20 cellular contexts compared by ENCODE assay signal in genomic region chrX:36650622-36651021, GRCh38.
A peak's percentile ranks its signal among the peaks of the same experiment; 100 is the strongest.
DNase-seq lines count a peak whose midpoint lies in the region; ATAC-seq and TF ChIP-seq lines count a peak whose summit lies in the region.
"Had no signal": no experiment of that assay in that cellular context is flagged by ENCODE, and none has a peak within 500 bp of the region (broad histone marks: within the 10 kb centered on the region; RNA-seq: fewer than 3 reads in every experiment).

No MANE protein-coding gene starts in this region.

- H3K9me3 ChIP-seq in right cardiac atrium (ENCODE audit: control insufficient read depth, low read length) (no peaks in the 10 kb centered on the region), left ventricle myocardium inferior (replicated peaks) (no peaks in the 10 kb centered on the region)

- no peak overlapping the region for H3K4me3 Mint-ChIP-seq in activated T-cell treated with anti-CD3 and anti-CD28 coated beads, Interleukin-2, amount 50 U/mL, for 24 hours
- H3K4me3 Mint-ChIP-seq: CD4-positive, alpha-beta memory T cell; GM23338; H9 had no signal

- no peaks in the 10 kb centered on the region for H3K36me3 Mint-ChIP-seq in activated T-cell treated with anti-CD3 and anti-CD28 coated beads, Interleukin-2, amount 50 U/mL, for 24 hours (ENCODE audit: low read depth)
- H3K36me3 Mint-ChIP-seq: CD4-positive, alpha-beta memory T cell had no signal

- H3K4me1 ChIP-seq in right cardiac atrium (ENCODE audit: control insufficient read depth, insufficient read depth, low read length) (no peaks in the 10 kb centered on the region), left ventricle myocardium inferior (no peaks in the 10 kb centered on the region)

- DNase-seq in Right ventricle myocardium superior (no peak), right cardiac atrium (no peak), left ventricle myocardium inferior (no peak), cardiac septum (ENCODE audit: low spot score) (no peak), left ventricle myocardium superior (no peak)
- no peak for DNase-seq in activated T-cell treated with anti-CD3 and anti-CD28 coated beads, Interleukin-2, amount 50 U/mL, for 24 hours
- DNase-seq: AML-193; C1 segment of cervical spinal cord; Calu3; CD4-positive, alpha-beta memory T cell; COR-L47; DMS53; DMS79 treated with DMSO at 0.1 percent for 48 hours; GF-D8; H9 had no signal

- H3K27me3 Mint-ChIP-seq in activated T-cell treated with anti-CD3 and anti-CD28 coated beads, Interleukin-2, amount 50 U/mL, for 24 hours = peaks cover 17% of the 10 kb centered on the region
- H3K27me3 Mint-ChIP-seq: CD4-positive, alpha-beta memory T cell had no signal

- no peaks in the 10 kb centered on the region for H3K36me3 ChIP-seq in left ventricle myocardium inferior

- 51% methylated on average over 3 of the region's 3 CpGs for WGBS in right cardiac atrium

- H3K9me3 Mint-ChIP-seq in activated T-cell treated with anti-CD3 and anti-CD28 coated beads, Interleukin-2, amount 50 U/mL, for 24 hours = no peaks in the 10 kb centered on the region
- H3K9me3 Mint-ChIP-seq: GM23338 had no signal

- no peak overlapping the region for H3K27ac Mint-ChIP-seq in activated T-cell treated with anti-CD3 and anti-CD28 coated beads, Interleukin-2, amount 50 U/mL, for 24 hours
- H3K27ac Mint-ChIP-seq: CD4-positive, alpha-beta memory T cell; GM23338; H9 had no signal

- TF ChIP-seq CTCF in left ventricle myocardium inferior (IDR thresholded peaks at IDR 0.05; ENCODE audit: borderline replicate concordance) = no peak

- H3K27me3 ChIP-seq in right cardiac atrium (ENCODE audit: control insufficient read depth, insufficient read depth) (no peaks in the 10 kb centered on the region), left ventricle myocardium inferior (ENCODE audit: low read depth) (no peaks in the 10 kb centered on the region)

- ATAC-seq in Right ventricle myocardium superior (ENCODE audit: poor library complexity) = peak; percentile 51
- no peak for ATAC-seq in right cardiac atrium
- peak; percentile 37 for ATAC-seq in left ventricle myocardium superior
- ATAC-seq in HG03196 (IDR thresholded peaks at IDR 0.05; ENCODE audit: unreplicated experiment) = no peak
- no peak for ATAC-seq in HG02763 (IDR thresholded peaks at IDR 0.05; ENCODE audit: unreplicated experiment)
- ATAC-seq: GM23338, HCT116 had no signal

- H3K4me3 ChIP-seq in right cardiac atrium (ENCODE audit: low read length) = no peak overlapping the region
- H3K4me3 ChIP-seq in left ventricle myocardium inferior = no peak overlapping the region
- H3K4me3 ChIP-seq: GM23338 had no signal

- intact Hi-C loops in Right ventricle myocardium superior (cut with DNase I) = no loop called here
- intact Hi-C loops in right cardiac atrium (cut with DNase I) = no loop called here
- intact Hi-C loops in left ventricle myocardium inferior (cut with micrococcal nuclease) = no loop called here
- intact Hi-C loops in cardiac septum (cut with DNase I) = no loop called here
- intact Hi-C loops in left ventricle myocardium superior (cut with micrococcal nuclease) = no loop called here

- no peak overlapping the region for H3K27ac ChIP-seq in right cardiac atrium (ENCODE audit: low read length)
- H3K27ac ChIP-seq in left ventricle myocardium inferior (replicated peaks) = peak overlapping the region; percentile 66
- H3K27ac ChIP-seq: 22Rv1 had no signal

- H3K4me1 Mint-ChIP-seq in activated T-cell treated with anti-CD3 and anti-CD28 coated beads, Interleukin-2, amount 50 U/mL, for 24 hours (ENCODE audit: low read depth) = no peaks in the 10 kb centered on the region
- H3K4me1 Mint-ChIP-seq: CD4-positive, alpha-beta memory T cell had no signal

Comparison
In these comparisons a context has a peak if more than half of its experiments do, and no peak if none do; other contexts are left out.
1. ATAC-seq: peak in Right ventricle myocardium superior (single experiment) and left ventricle myocardium superior (single experiment); none in right cardiac atrium (0 of 2), HG03196 (single experiment) and HG02763 (single experiment).